In the genomic region with DNA sequence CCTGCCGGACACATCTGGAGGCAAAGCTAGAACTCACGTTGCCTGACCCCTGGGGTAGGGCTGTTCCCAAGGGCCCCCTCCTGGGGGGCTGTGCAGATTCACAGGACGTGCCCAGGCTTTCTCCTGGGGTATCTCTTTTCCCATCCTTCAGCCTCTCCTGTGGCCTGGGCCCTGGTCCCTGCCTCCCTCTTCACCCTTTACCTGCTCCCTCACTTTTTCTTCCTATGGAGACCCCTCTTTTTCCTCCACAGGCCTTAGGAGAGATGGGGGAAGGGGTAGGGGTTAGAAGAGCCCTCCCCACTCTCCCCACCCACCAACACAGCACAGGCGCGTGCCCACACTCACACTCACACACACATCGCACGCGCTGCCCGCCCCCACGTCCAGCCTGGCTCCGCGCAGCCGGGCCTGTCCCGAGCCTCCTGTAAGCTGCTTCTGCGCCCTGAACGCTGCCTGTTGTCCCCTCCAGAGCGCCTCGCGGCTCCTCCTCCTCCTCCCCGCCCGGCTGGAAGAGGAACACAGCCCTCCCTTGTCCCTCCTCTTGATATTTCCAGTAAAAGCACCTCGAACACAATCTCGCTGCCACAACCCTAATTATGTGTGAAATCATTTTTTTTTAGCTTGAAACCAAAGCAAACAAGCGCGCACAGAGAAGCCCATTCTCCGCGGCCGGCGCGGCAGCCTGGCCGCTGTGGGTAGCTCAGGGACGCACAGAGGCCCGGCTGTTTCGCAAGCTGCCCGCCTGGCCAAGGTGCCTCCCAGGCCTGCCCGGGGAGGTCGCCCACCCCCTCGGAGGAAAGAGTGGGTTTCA, we compare ENCODE assay signal across 13 cellular contexts. TPM values are rescaled to one million over a fixed set of nuclear protein-coding genes. Genes with fewer than 3 reads are reported as not detected.
DNase-seq lines count a peak whose midpoint lies in the region; ATAC-seq and TF ChIP-seq lines count a peak whose summit lies in the region.
"Had no signal": no experiment of that assay in that cellular context is flagged by ENCODE, and none has a peak within 500 bp of the region (broad histone marks: within the 10 kb centered on the region; RNA-seq: fewer than 3 reads in every experiment).

No MANE protein-coding gene starts in this region.

- no peak for TF ChIP-seq POLR2A in stomach (IDR thresholded peaks at IDR 0.05)

- peak; percentile 82 for ATAC-seq in aorta (ENCODE audit: low FRiP score)
- ATAC-seq in activated T-cell treated with anti-CD3 and anti-CD28 coated beads, Interleukin-2, amount 50 U/mL, for 4 hours: no peak

- H3K36me3 ChIP-seq in mammary epithelial cell (ENCODE audit: insufficient read depth, low read length) (no peaks in the 10 kb centered on the region), aorta (ENCODE audit: control insufficient read depth in 1 of 2, insufficient read depth in 2 of 2, low read length in 1 of 2) (no peaks in the 10 kb centered on the region), stomach (no peaks in the 10 kb centered on the region)

- no peak overlapping the region for H3K27ac Mint-ChIP-seq in MCF 10A (ENCODE audit: low read depth, unreplicated experiment)

- CTCF ChIA-PET in mammary epithelial cell (lab: Charles Lee; ENCODE audit: low non-redundant PET) (no interaction called here), MCF 10A (lab: Yijun Ruan, JAX) (interaction anchor here (0.6 to 1.1 kb wide), 2 partner anchors 12 to 45 kb away, joined by 3 read pairs; no protein-coding TSS in a partner anchor)

- no peak overlapping the region for H3K9ac ChIP-seq in mammary epithelial cell (ENCODE audit: insufficient read depth, low read length)

- H3K9me3 ChIP-seq in mammary epithelial cell (replicated peaks; ENCODE audit: insufficient read depth, low read length): no peaks in the 10 kb centered on the region
- H3K9me3 ChIP-seq in aorta (ENCODE audit: control insufficient read depth, low read length): no peaks in the 10 kb centered on the region
- peaks cover 0 to 22% (median 16%) of the 10 kb centered on the region in 4 donors for H3K9me3 ChIP-seq in stomach

- in situ Hi-C loops in mammary epithelial cell (cut with MboI; ENCODE audit: low sequenced_read_pairs in 2 of 2): no loop called here

- H3K27me3 ChIP-seq in mammary epithelial cell (ENCODE audit: insufficient read depth, low read length) (peaks cover 3% of the 10 kb centered on the region), aorta (ENCODE audit: control insufficient read depth in 1 of 2, insufficient read depth in 2 of 2, low read length in 1 of 2) (no peaks in the 10 kb centered on the region), stomach (peaks cover 0 to 39% (median 12%) of the 10 kb centered on the region in 3 donors)

- BruUV-seq in mammary epithelial cell (replicated peaks; lab: Mats Ljungman, UMichigan): no TSS peak
- BruUV-seq in MCF 10A (replicated peaks; lab: Mats Ljungman, UMichigan): no TSS peak

- H3K4me3 ChIP-seq in mammary epithelial cell (replicated peaks in 1 of 3; ENCODE audit: insufficient read depth in 1 of 3, low read depth in 2 of 3, low read length in 3 of 3): peak overlapping the region; percentile 26 to 31 (median 27)
- H3K4me3 ChIP-seq in aorta (ENCODE audit: low read length in 2 of 2): peak overlapping the region in 1 of 2 donors; percentile 19
- no peak overlapping the region for H3K4me3 ChIP-seq in stomach
- H3K4me3 ChIP-seq: skin epidermis had no signal

- intact Hi-C loops in mammary epithelial cell (cut with micrococcal nuclease) (no loop called here), MCF 10A (cut with micrococcal nuclease) (no loop called here), aorta (cut with DNase I) (no loop called here), stomach (cut with DNase I; ENCODE audit: low total_unique reads) (no loop called here)

- H3K4me1 ChIP-seq in mammary epithelial cell (ENCODE audit: insufficient read depth, low read length) (peaks cover 6% of the 10 kb centered on the region), aorta (ENCODE audit: control insufficient read depth in 1 of 2, insufficient read depth in 2 of 2, low read length in 2 of 2) (no peaks in the 10 kb centered on the region), stomach (no peaks in the 10 kb centered on the region)

- no peaks in the 10 kb centered on the region for H3K9me3 Mint-ChIP-seq in MCF 10A (ENCODE audit: unreplicated experiment)
- peaks cover 5% of the 10 kb centered on the region for H3K9me3 Mint-ChIP-seq in activated T-cell treated with anti-CD3 and anti-CD28 coated beads, Interleukin-2, amount 50 U/mL, for 4 hours

- no peaks in the 10 kb centered on the region for H3K79me2 ChIP-seq in mammary epithelial cell (ENCODE audit: insufficient read depth, low read length)

- H3K27me3 Mint-ChIP-seq in MCF 10A (ENCODE audit: insufficient read depth, unreplicated experiment): no peaks in the 10 kb centered on the region
- peaks cover 39% of the 10 kb centered on the region for H3K27me3 Mint-ChIP-seq in activated T-cell treated with anti-CD3 and anti-CD28 coated beads, Interleukin-2, amount 50 U/mL, for 4 hours (ENCODE audit: low read depth)

- POLR2A ChIA-PET in MCF 10A (lab: Yijun Ruan, JAX): no interaction called here

- peak overlapping the region; percentile 85 for H2AFZ ChIP-seq in mammary epithelial cell (ENCODE audit: low read depth, low read length)

- H3K36me3 Mint-ChIP-seq in MCF 10A (ENCODE audit: insufficient read depth, unreplicated experiment): no peaks in the 10 kb centered on the region
- no peaks in the 10 kb centered on the region for H3K36me3 Mint-ChIP-seq in activated T-cell treated with anti-CD3 and anti-CD28 coated beads, Interleukin-2, amount 50 U/mL, for 4 hours (ENCODE audit: insufficient read depth)

- dilution Hi-C loops in mammary epithelial cell (cut with HindIII; ENCODE audit: low sequenced_read_pairs): loop anchor here (5.0 kb wide), 1 partner anchor 33 kb away; the partner anchor contains the start of gene ACAN

- H3K27ac ChIP-seq in mammary epithelial cell (ENCODE audit: insufficient read depth, low read depth, low read length) (no peak overlapping the region), aorta (ENCODE audit: low read depth in 1 of 2, low read length in 2 of 2) (no peak overlapping the region), stomach (no peak overlapping the region)
- H3K27ac ChIP-seq: skin epidermis had no signal

- peak overlapping the region; percentile 81 for H3K4me2 ChIP-seq in mammary epithelial cell (ENCODE audit: insufficient read depth, low read depth, low read length)

- H4K20me1 ChIP-seq in mammary epithelial cell (ENCODE audit: insufficient read depth, low read length): no peaks in the 10 kb centered on the region

- H3K4me1 Mint-ChIP-seq in MCF 10A (ENCODE audit: insufficient read depth, unreplicated experiment): no peaks in the 10 kb centered on the region
- H3K4me1 Mint-ChIP-seq in activated T-cell treated with anti-CD3 and anti-CD28 coated beads, Interleukin-2, amount 50 U/mL, for 4 hours (ENCODE audit: low read depth): no peaks in the 10 kb centered on the region

- no peak for TF ChIP-seq CTCF in mammary epithelial cell (conservative IDR thresholded peaks at IDR 0.05 in 1 of 2, IDR thresholded peaks at IDR 0.05 in 1 of 2; ENCODE audit: extremely low read depth in 1 of 2, insufficient read depth in 1 of 2, low read depth in 1 of 2, low read length in 2 of 2)
- no peak for TF ChIP-seq CTCF in MCF 10A (IDR thresholded peaks at IDR 0.05; ENCODE audit: unreplicated experiment)
- no peak for TF ChIP-seq CTCF in stomach (IDR thresholded peaks at IDR 0.05)
- no peak for TF ChIP-seq CTCF in GM20000 (IDR thresholded peaks at IDR 0.05; ENCODE audit: extremely low read depth, missing control alignments)

- H3K4me3 Mint-ChIP-seq in MCF 10A (ENCODE audit: unreplicated experiment): no peak overlapping the region
- H3K4me3 Mint-ChIP-seq in activated T-cell treated with anti-CD3 and anti-CD28 coated beads, Interleukin-2, amount 50 U/mL, for 4 hours: no peak overlapping the region

- TF ChIP-seq EP300 in stomach (IDR thresholded peaks at IDR 0.05): no peak

- DNase-seq in mammary epithelial cell (peak; percentile 25), MCF 10A (ENCODE audit: unreplicated experiment) (no peak), ecto neural progenitor cell (ENCODE audit: low spot score) (peak; percentile 73), medulla oblongata (ENCODE audit: extremely low spot score) (peak; percentile 12), aorta (peak; percentile 69 to 85), stomach (no peak), GM20000 (ENCODE audit: low spot score) (no peak)
- no peak for DNase-seq in activated T-cell treated with anti-CD3 and anti-CD28 coated beads, Interleukin-2, amount 50 U/mL, for 4 hours
- DNase-seq: activated CD4-positive, CD25-positive, alpha-beta regulatory T cell; activated naive CD4-positive, alpha-beta T cell treated with Interleukin-2 at 50 U/mL for 16 hours; NCI-H1417; OCI-M1 had no signal

- WGBS in mammary epithelial cell (ENCODE audit: low coverage, missing lambda C conversion rate): 16% methylated on average over 17 of the region's 38 CpGs
- 7 to 8% methylated on average over 38 of the region's 38 CpGs for WGBS in aorta, 2 donors
- 9 to 13% (median 11%) methylated on average over 36 to 38 of the region's 38 CpGs for WGBS in stomach, 5 donors

RNA-seq across cellular contexts. Expression of gene ACAN, which starts 33.9 kb away (rescaled TPM):
- under 1 TPM in 1 of 2 donors, not detected in 1; under 0.01 TPM for total RNA-seq in mammary epithelial cell
- polyA plus RNA-seq in mammary epithelial cell: 0.10 TPM
- not detected for polyA minus RNA-seq in mammary epithelial cell
- total RNA-seq in MCF 10A (2022): not detected in 2 replicates
- 100 to 1,000 TPM in 1 of 2 donors, 10 to 100 TPM in 1; 31.7 to 312 TPM for total RNA-seq in aorta
- 10 to 100 TPM; 12.9 to 37.6 TPM for polyA plus RNA-seq in aorta
- 1 to 10 TPM in 1 of 5 donors, under 1 TPM in 2, not detected in 2; under 0.01 to 2.0 (median 0.72) TPM for total RNA-seq in stomach
- polyA plus RNA-seq in stomach: under 1 TPM in 1 of 3 donors, not detected in 2; 0.08 TPM
- not detected for total RNA-seq in activated T-cell treated with anti-CD3 and anti-CD28 coated beads, Interleukin-2, amount 50 U/mL, for 4 hours

Comparison
In these comparisons a context has a peak if more than half of its experiments do, and no peak if none do; other contexts are left out.
1. DNase-seq: peak in mammary epithelial cell (single experiment), ecto neural progenitor cell (single experiment), medulla oblongata (single experiment) and aorta (2 of 2); none in MCF 10A (single experiment), stomach (single experiment), activated T-cell treated with anti-CD3 and anti-CD28 coated beads, Interleukin-2, amount 50 U/mL, for 4 hours (single experiment) and GM20000 (single experiment).
2. H3K4me3 ChIP-seq: peak in mammary epithelial cell (3 of 3); none in stomach (0 of 4).
3. RNA of gene ACAN, which starts 33.9 kb away (total RNA-seq): 31.7 to 312 TPM in aorta; under 0.01 TPM in mammary epithelial cell, not detected in MCF 10A, under 0.01 to 2.0 TPM in stomach and not detected in activated T-cell treated with anti-CD3 and anti-CD28 coated beads, Interleukin-2, amount 50 U/mL, for 4 hours; every median in the first group is over 10 times any median in the second.